In genomic region chr3:191275751-191276150, GRCh38 we compare ENCODE assay signal across 17 cellular contexts. TPM values are rescaled to one million over a fixed set of nuclear protein-coding genes. Genes with fewer than 3 reads are reported as not detected.
DNase-seq lines count a peak whose midpoint lies in the region; ATAC-seq, FAIRE-seq and TF ChIP-seq lines count a peak whose summit lies in the region.
"Had no signal": no experiment of that assay in that cellular context is flagged by ENCODE, and none has a peak within 500 bp of the region (broad histone marks: within the 10 kb centered on the region; RNA-seq: fewer than 3 reads in every experiment).

No MANE protein-coding gene starts in this region.

- peak; percentile 71 for FAIRE-seq in GM18507 (lab: Jason Lieb, UNC)

- H3K9me3 Mint-ChIP-seq in IgD-negative memory B cell (peaks cover 0 to 8% (median 3%) of the 10 kb centered on the region in 3 donors), activated B cell treated with CpG ODN at 0.5 μM for 24 hours (no peaks in the 10 kb centered on the region), memory B cell (peaks cover 3% of the 10 kb centered on the region)
- H3K9me3 Mint-ChIP-seq: CD4-positive, alpha-beta T cell; HFFc6 had no signal

- H3K4me1 Mint-ChIP-seq in IgD-negative memory B cell = peaks cover 14 to 20% (median 18%) of the 10 kb centered on the region in 3 donors
- H3K4me1 Mint-ChIP-seq in activated B cell treated with CpG ODN at 0.5 μM for 24 hours = peaks cover 20% of the 10 kb centered on the region
- peaks cover 14% of the 10 kb centered on the region for H3K4me1 Mint-ChIP-seq in memory B cell
- H3K4me1 Mint-ChIP-seq: H9 had no signal

- H3K27ac Mint-ChIP-seq in IgD-negative memory B cell = peak overlapping the region in 2 of 3 donors; percentile 25 to 42
- peak overlapping the region; percentile 74 for H3K27ac Mint-ChIP-seq in activated B cell treated with CpG ODN at 0.5 μM for 24 hours
- H3K27ac Mint-ChIP-seq in memory B cell = peak overlapping the region; percentile 76
- H3K27ac Mint-ChIP-seq: CD4-positive, alpha-beta T cell; GM23338; HFFc6 had no signal

- peaks cover 3% of the 10 kb centered on the region for H3K36me3 Mint-ChIP-seq in IgD-negative memory B cell
- no peaks in the 10 kb centered on the region for H3K36me3 Mint-ChIP-seq in activated B cell treated with CpG ODN at 0.5 μM for 24 hours (ENCODE audit: low read depth)
- peaks cover 6% of the 10 kb centered on the region for H3K36me3 Mint-ChIP-seq in memory B cell

- POLR2A ChIA-PET in activated B cell treated with CpG ODN at 0.5 μM for 24 hours (lab: Charles Lee) = interaction anchor here (1.5 kb wide), 1 partner anchor 15 kb away, joined by 4 read pairs; no protein-coding TSS in a partner anchor

- intact Hi-C loops in activated B cell treated with CpG ODN at 0.5 μM for 24 hours (cut with micrococcal nuclease) = no loop called here

- CTCF ChIA-PET in activated B cell treated with CpG ODN at 0.5 μM for 24 hours (lab: Charles Lee) = interaction anchor here (0.9 kb wide), 1 partner anchor 38 kb away, joined by 3 read pairs; no protein-coding TSS in a partner anchor

- peak overlapping the region in 3 of 4 donors; percentile 78 to 83 (median 80) for H3K4me3 Mint-ChIP-seq in IgD-negative memory B cell
- H3K4me3 Mint-ChIP-seq in activated B cell treated with CpG ODN at 0.5 μM for 24 hours = peak overlapping the region; percentile 61
- H3K4me3 Mint-ChIP-seq in memory B cell = peak overlapping the region; percentile 73
- H3K4me3 Mint-ChIP-seq: CD4-positive, alpha-beta T cell; GM23338; H9; HFFc6 had no signal

- TF ChIP-seq CTCF in activated B cell treated with CpG ODN at 0.5 μM for 24 hours (IDR thresholded peaks at IDR 0.05) = no peak

- H3K27me3 Mint-ChIP-seq in IgD-negative memory B cell (no peaks in the 10 kb centered on the region), activated B cell treated with CpG ODN at 0.5 μM for 24 hours (no peaks in the 10 kb centered on the region), memory B cell (no peaks in the 10 kb centered on the region)

- DNase-seq in GM18507 (ENCODE audit: extremely low spot score, insufficient read length, low read depth) (no peak), activated B cell treated with CpG ODN at 0.5 μM for 24 hours (no peak), memory B cell (ENCODE audit: low spot score in 2 of 2) (no peak), NCI-H187 (lab: John Stamatoyannopoulos, UW) (no peak), HCEC 1CT (no peak)
- DNase-seq: ACHN; C1 segment of cervical spinal cord; CD4-positive, alpha-beta T cell; DMS79 treated with DMSO at 0.1 percent for 48 hours; EL; H9; HFFc6; KG1 had no signal

- no peak for ATAC-seq in activated B cell treated with CpG ODN at 0.5 μM for 24 hours (ENCODE audit: low read depth)
- peak; percentile 35 for ATAC-seq in memory B cell (ENCODE audit: low read depth)
- ATAC-seq in HG03460 (IDR thresholded peaks at IDR 0.05; ENCODE audit: unreplicated experiment) = no peak
- ATAC-seq: GM23338 had no signal

RNA-seq across cellular contexts. Expression of gene CCDC50, which starts 53.4 kb away (rescaled TPM):
- 98.9 TPM for polyA plus RNA-seq in IgD-negative memory B cell
- 144 and 153 TPM in 2 replicates for total RNA-seq in activated B cell treated with CpG ODN at 0.5 μM for 24 hours

RNA-seq across cellular contexts. Expression of gene UTS2B, which starts 54.6 kb away (rescaled TPM):
- 4.2 TPM for polyA plus RNA-seq in IgD-negative memory B cell
- total RNA-seq in activated B cell treated with CpG ODN at 0.5 μM for 24 hours = 1.9 and 2.1 TPM in 2 replicates
- total RNA-seq: A172; CD4-positive, alpha-beta T cell; GM23338 had no signal
